Comparison of ENCODE assay signal across 1 cellular context in the genomic region with DNA sequence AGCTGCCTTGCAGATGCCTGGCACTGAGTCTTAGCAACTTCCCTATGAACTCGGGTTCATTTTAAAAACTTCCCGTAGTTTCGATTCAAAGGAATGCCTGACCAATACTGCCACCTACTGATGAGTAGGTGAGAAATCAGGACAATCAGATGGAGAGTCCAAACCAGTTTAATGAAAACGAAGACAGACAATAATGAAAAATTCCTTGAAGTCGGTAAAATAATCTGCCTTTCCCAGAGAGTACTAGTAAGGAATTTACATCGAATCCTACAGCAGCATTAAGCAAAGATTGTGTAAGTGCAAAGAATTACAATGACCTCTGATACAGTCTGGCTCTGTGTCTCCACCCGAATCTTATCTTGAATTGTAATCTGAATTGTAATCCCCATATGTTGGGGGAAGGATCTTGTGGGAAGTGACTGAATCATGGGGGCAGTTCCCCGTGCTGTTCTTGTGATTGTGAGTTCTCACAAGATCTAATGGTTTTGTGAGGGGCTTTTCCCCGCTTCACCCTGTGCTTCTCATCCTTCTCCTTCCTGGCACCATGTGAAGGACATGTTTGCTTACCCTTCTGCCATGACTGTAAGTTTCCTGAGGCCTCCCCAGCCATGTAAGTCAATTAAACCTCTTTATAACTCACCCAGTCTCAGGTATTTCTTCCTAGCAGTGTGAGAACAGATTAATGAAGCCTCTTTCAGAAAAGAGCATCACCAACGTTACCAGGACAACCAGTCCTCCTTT.
TF ChIP-seq lines count a peak whose summit lies in the region.

No MANE protein-coding gene starts in this region.

TF ChIP-seq in HEK293, 187 proteins besides CTCF, POLR2A, EP300 and RAD21 (continued from another document):
- TF ChIP-seq, protein P1, sequence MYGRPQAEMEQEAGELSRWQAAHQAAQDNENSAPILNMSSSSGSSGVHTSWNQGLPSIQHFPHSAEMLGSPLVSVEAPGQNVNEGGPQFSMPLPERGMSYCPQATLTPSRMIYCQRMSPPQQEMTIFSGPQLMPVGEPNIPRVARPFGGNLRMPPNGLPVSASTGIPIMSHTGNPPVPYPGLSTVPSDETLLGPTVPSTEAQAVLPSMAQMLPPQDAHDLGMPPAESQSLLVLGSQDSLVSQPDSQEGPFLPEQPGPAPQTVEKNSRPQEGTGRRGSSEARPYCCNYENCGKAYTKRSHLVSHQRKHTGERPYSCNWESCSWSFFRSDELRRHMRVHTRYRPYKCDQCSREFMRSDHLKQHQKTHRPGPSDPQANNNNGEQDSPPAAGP (tag by site-specific recombination; IDR thresholded peaks at IDR 0.05): no peak
- TF ChIP-seq ZBTB17 (tag by site-specific recombination; IDR thresholded peaks at IDR 0.05): 0 out of 2 replicates have a peak, but pooled peaks have one; percentile 35
- no peak for TF ChIP-seq ZNF112 (tag by site-specific recombination; IDR thresholded peaks at IDR 0.05)
- TF ChIP-seq ZNF266 (tag by site-specific recombination; IDR thresholded peaks at IDR 0.05; ENCODE audit: low read depth): no peak
- TF ChIP-seq TRIM28 (IDR thresholded peaks at IDR 0.05; ENCODE audit: borderline replicate concordance, low read length): peak; percentile 70; the same call in 1 of the 2 replicates
- TF ChIP-seq ZNF292 (tag by site-specific recombination; IDR thresholded peaks at IDR 0.05; ENCODE audit: borderline replicate concordance, low read depth): no peak
- TF ChIP-seq ZFP3 (tag by site-specific recombination; IDR thresholded peaks at IDR 0.05; ENCODE audit: low read depth): no peak
- TF ChIP-seq ZNF433 (tag by site-specific recombination; IDR thresholded peaks at IDR 0.05; ENCODE audit: low read depth): no peak
- no peak for TF ChIP-seq ZNF843 (tag by site-specific recombination; IDR thresholded peaks at IDR 0.05)
- no peak for TF ChIP-seq ZNF416 (tag by site-specific recombination; IDR thresholded peaks at IDR 0.05)
- TF ChIP-seq HOXA7 (CRISPR knock-in tag; IDR thresholded peaks at IDR 0.05; ENCODE audit: borderline replicate concordance): no peak
- peak; percentile 91; the same call in 1 of the 2 replicates for TF ChIP-seq MZF1 (tag by site-specific recombination; IDR thresholded peaks at IDR 0.05; ENCODE audit: borderline replicate concordance)
- TF ChIP-seq ZNF660 (tag by site-specific recombination; IDR thresholded peaks at IDR 0.05): peak; percentile 59; the same call in 1 of the 2 replicates
